1 cellular context compared by ENCODE assay signal in the genomic region with DNA sequence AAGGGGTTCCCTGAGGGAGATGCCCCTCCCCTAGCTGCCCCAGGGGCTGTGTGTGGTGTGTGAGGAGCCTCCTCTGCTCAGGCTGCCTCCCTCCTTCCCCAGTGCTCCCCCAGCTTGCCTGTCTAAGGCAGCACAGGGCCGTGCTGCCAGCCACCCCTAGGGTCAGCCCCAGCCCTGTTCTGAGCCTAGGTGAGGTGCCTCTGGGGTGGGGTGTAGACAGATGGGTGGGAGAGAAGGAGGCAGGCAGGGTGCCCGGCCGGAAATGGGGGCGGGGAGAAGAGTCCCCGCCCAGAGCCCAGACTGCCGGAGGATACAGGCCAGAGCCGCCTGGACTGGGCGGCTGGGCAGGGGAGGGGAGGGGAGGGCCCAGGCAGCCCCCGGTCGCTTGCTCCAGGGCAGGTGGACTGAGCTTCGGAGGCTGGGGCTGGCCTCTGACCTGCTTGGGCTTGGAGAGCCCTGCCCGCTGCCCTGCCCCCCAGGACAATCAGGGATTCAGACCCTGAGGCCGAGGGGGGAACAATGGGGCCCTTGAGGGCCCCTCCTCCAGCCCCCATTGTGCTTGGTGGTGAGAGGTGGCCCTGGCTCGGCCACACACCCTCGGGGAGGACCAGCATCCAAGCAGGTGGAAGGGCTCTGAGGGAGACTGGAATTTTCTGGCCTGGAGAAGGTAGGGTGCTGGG.
A peak's percentile ranks its signal among the peaks of the same experiment; 100 is the strongest.
TF ChIP-seq lines count a peak whose summit lies in the region.

A gene (plus strand): TSS at position 590 of the 680 bp plus-strand sequence. CDS start 7,829 bp downstream, outside the sequence.

TF ChIP-seq in HepG2, 621 proteins besides CTCF, POLR2A, EP300 and RAD21 (continued from another document and continues in another):
- TF ChIP-seq, protein P1, sequence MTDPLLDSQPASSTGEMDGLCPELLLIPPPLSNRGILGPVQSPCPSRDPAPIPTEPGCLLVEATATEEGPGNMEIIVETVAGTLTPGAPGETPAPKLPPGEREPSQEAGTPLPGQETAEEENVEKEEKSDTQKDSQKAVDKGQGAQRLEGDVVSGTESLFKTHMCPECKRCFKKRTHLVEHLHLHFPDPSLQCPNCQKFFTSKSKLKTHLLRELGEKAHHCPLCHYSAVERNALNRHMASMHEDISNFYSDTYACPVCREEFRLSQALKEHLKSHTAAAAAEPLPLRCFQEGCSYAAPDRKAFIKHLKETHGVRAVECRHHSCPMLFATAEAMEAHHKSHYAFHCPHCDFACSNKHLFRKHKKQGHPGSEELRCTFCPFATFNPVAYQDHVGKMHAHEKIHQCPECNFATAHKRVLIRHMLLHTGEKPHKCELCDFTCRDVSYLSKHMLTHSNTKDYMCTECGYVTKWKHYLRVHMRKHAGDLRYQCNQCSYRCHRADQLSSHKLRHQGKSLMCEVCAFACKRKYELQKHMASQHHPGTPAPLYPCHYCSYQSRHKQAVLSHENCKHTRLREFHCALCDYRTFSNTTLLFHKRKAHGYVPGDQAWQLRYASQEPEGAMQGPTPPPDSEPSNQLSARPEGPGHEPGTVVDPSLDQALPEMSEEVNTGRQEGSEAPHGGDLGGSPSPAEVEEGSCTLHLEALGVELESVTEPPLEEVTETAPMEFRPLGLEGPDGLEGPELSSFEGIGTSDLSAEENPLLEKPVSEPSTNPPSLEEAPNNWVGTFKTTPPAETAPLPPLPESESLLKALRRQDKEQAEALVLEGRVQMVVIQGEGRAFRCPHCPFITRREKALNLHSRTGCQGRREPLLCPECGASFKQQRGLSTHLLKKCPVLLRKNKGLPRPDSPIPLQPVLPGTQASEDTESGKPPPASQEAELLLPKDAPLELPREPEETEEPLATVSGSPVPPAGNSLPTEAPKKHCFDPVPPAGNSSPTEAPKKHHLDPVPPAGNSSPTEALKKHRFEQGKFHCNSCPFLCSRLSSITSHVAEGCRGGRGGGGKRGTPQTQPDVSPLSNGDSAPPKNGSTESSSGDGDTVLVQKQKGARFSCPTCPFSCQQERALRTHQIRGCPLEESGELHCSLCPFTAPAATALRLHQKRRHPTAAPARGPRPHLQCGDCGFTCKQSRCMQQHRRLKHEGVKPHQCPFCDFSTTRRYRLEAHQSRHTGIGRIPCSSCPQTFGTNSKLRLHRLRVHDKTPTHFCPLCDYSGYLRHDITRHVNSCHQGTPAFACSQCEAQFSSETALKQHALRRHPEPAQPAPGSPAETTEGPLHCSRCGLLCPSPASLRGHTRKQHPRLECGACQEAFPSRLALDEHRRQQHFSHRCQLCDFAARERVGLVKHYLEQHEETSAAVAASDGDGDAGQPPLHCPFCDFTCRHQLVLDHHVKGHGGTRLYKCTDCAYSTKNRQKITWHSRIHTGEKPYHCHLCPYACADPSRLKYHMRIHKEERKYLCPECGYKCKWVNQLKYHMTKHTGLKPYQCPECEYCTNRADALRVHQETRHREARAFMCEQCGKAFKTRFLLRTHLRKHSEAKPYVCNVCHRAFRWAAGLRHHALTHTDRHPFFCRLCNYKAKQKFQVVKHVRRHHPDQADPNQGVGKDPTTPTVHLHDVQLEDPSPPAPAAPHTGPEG (CRISPR knock-in tag; IDR thresholded peaks at IDR 0.05) = no peak
- TF ChIP-seq ZNF282 (IDR thresholded peaks at IDR 0.05; ENCODE audit: partially characterized antibody) = no peak
- TF ChIP-seq, protein P2, sequence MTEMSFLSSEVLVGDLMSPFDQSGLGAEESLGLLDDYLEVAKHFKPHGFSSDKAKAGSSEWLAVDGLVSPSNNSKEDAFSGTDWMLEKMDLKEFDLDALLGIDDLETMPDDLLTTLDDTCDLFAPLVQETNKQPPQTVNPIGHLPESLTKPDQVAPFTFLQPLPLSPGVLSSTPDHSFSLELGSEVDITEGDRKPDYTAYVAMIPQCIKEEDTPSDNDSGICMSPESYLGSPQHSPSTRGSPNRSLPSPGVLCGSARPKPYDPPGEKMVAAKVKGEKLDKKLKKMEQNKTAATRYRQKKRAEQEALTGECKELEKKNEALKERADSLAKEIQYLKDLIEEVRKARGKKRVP (CRISPR knock-in tag; IDR thresholded peaks at IDR 0.05) = no peak
- no peak for TF ChIP-seq ZNF660 (CRISPR knock-in tag; IDR thresholded peaks at IDR 0.05; ENCODE audit: borderline replicate concordance, low read depth)
- TF ChIP-seq, protein P3, sequence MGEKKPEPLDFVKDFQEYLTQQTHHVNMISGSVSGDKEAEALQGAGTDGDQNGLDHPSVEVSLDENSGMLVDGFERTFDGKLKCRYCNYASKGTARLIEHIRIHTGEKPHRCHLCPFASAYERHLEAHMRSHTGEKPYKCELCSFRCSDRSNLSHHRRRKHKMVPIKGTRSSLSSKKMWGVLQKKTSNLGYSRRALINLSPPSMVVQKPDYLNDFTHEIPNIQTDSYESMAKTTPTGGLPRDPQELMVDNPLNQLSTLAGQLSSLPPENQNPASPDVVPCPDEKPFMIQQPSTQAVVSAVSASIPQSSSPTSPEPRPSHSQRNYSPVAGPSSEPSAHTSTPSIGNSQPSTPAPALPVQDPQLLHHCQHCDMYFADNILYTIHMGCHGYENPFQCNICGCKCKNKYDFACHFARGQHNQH (CRISPR knock-in tag; IDR thresholded peaks at IDR 0.05) = no peak
- no peak for TF ChIP-seq ZFAT (CRISPR knock-in tag; conservative IDR thresholded peaks at IDR 0.05)
- TF ChIP-seq, protein P4, sequence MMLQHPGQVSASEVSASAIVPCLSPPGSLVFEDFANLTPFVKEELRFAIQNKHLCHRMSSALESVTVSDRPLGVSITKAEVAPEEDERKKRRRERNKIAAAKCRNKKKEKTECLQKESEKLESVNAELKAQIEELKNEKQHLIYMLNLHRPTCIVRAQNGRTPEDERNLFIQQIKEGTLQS (CRISPR knock-in tag; IDR thresholded peaks at IDR 0.05) = no peak
- TF ChIP-seq WIZ (CRISPR knock-in tag; IDR thresholded peaks at IDR 0.05) = no peak
- TF ChIP-seq ZNF260 (CRISPR knock-in tag; IDR thresholded peaks at IDR 0.05; ENCODE audit: borderline replicate concordance, low read depth) = no peak
- peak; percentile 60 for TF ChIP-seq RBFOX2 (IDR thresholded peaks at IDR 0.05; ENCODE audit: low read depth, low read length)
- TF ChIP-seq MYNN (CRISPR knock-in tag; IDR thresholded peaks at IDR 0.05; ENCODE audit: low read depth) = no peak
- TF ChIP-seq NPAS2 (CRISPR knock-in tag; IDR thresholded peaks at IDR 0.05; ENCODE audit: borderline replicate concordance) = no peak
- no peak for TF ChIP-seq MIXL1 (CRISPR knock-in tag; IDR thresholded peaks at IDR 0.05)
- TF ChIP-seq, protein P5, sequence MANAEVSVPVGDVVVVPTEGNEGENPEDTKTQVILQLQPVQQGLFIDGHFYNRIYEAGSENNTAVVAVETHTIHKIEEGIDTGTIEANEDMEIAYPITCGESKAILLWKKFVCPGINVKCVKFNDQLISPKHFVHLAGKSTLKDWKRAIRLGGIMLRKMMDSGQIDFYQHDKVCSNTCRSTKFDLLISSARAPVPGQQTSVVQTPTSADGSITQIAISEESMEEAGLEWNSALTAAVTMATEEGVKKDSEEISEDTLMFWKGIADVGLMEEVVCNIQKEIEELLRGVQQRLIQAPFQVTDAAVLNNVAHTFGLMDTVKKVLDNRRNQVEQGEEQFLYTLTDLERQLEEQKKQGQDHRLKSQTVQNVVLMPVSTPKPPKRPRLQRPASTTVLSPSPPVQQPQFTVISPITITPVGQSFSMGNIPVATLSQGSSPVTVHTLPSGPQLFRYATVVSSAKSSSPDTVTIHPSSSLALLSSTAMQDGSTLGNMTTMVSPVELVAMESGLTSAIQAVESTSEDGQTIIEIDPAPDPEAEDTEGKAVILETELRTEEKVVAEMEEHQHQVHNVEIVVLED (CRISPR knock-in tag; IDR thresholded peaks at IDR 0.05; ENCODE audit: borderline replicate concordance) = no peak; the same call in 1 of the 2 replicates
- no peak for TF ChIP-seq CHD4 (IDR thresholded peaks at IDR 0.05; ENCODE audit: borderline replicate concordance, low read length)
- TF ChIP-seq SETDB1 (CRISPR knock-in tag; IDR thresholded peaks at IDR 0.05; ENCODE audit: borderline replicate concordance) = no peak
- TF ChIP-seq, protein P6, sequence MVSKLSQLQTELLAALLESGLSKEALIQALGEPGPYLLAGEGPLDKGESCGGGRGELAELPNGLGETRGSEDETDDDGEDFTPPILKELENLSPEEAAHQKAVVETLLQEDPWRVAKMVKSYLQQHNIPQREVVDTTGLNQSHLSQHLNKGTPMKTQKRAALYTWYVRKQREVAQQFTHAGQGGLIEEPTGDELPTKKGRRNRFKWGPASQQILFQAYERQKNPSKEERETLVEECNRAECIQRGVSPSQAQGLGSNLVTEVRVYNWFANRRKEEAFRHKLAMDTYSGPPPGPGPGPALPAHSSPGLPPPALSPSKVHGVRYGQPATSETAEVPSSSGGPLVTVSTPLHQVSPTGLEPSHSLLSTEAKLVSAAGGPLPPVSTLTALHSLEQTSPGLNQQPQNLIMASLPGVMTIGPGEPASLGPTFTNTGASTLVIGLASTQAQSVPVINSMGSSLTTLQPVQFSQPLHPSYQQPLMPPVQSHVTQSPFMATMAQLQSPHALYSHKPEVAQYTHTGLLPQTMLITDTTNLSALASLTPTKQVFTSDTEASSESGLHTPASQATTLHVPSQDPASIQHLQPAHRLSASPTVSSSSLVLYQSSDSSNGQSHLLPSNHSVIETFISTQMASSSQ (IDR thresholded peaks at IDR 0.05; ENCODE audit: low read depth) = no peak
- TF ChIP-seq, protein P6 (CRISPR knock-in tag; IDR thresholded peaks at IDR 0.05; ENCODE audit: borderline replicate concordance) = no peak; the same call in 1 of the 2 replicates
- no peak for TF ChIP-seq RARG (CRISPR knock-in tag; IDR thresholded peaks at IDR 0.05; ENCODE audit: low read depth)
- TF ChIP-seq TBX3 (IDR thresholded peaks at IDR 0.05; ENCODE audit: borderline replicate concordance) = no peak
- no peak for TF ChIP-seq ZNF747 (CRISPR knock-in tag; IDR thresholded peaks at IDR 0.05; ENCODE audit: borderline replicate concordance)
- no peak for TF ChIP-seq ZFP62 (CRISPR knock-in tag; IDR thresholded peaks at IDR 0.05)
- TF ChIP-seq HDAC1 (CRISPR knock-in tag; IDR thresholded peaks at IDR 0.05) = peak; percentile 77
- no peak for TF ChIP-seq MXI1 (IDR thresholded peaks at IDR 0.05; ENCODE audit: borderline replicate concordance, low read depth, low read length)
- TF ChIP-seq ZNF629 (CRISPR knock-in tag; conservative IDR thresholded peaks at IDR 0.05) = 0 out of 2 replicates have a peak, but pooled peaks have one; percentile 12
- 0 out of 2 replicates have a peak, but pooled peaks have one; percentile 35 for TF ChIP-seq PHF20 (CRISPR knock-in tag; IDR thresholded peaks at IDR 0.05)
- TF ChIP-seq, protein P7, sequence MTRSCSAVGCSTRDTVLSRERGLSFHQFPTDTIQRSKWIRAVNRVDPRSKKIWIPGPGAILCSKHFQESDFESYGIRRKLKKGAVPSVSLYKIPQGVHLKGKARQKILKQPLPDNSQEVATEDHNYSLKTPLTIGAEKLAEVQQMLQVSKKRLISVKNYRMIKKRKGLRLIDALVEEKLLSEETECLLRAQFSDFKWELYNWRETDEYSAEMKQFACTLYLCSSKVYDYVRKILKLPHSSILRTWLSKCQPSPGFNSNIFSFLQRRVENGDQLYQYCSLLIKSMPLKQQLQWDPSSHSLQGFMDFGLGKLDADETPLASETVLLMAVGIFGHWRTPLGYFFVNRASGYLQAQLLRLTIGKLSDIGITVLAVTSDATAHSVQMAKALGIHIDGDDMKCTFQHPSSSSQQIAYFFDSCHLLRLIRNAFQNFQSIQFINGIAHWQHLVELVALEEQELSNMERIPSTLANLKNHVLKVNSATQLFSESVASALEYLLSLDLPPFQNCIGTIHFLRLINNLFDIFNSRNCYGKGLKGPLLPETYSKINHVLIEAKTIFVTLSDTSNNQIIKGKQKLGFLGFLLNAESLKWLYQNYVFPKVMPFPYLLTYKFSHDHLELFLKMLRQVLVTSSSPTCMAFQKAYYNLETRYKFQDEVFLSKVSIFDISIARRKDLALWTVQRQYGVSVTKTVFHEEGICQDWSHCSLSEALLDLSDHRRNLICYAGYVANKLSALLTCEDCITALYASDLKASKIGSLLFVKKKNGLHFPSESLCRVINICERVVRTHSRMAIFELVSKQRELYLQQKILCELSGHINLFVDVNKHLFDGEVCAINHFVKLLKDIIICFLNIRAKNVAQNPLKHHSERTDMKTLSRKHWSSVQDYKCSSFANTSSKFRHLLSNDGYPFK (CRISPR knock-in tag; IDR thresholded peaks at IDR 0.05; ENCODE audit: borderline replicate concordance) = no peak
- TF ChIP-seq, protein P8, sequence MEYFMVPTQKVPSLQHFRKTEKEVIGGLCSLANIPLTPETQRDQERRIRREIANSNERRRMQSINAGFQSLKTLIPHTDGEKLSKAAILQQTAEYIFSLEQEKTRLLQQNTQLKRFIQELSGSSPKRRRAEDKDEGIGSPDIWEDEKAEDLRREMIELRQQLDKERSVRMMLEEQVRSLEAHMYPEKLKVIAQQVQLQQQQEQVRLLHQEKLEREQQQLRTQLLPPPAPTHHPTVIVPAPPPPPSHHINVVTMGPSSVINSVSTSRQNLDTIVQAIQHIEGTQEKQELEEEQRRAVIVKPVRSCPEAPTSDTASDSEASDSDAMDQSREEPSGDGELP (IDR thresholded peaks at IDR 0.05; ENCODE audit: borderline replicate concordance, low read depth) = peak; percentile 29; the same call in 1 of the 2 replicates
- no peak for TF ChIP-seq CEBPB (IDR thresholded peaks at IDR 0.05; ENCODE audit: borderline replicate concordance, low read depth, low read length)
- TF ChIP-seq JUNB (CRISPR knock-in tag; IDR thresholded peaks at IDR 0.05; ENCODE audit: borderline replicate concordance) = no peak
- TF ChIP-seq NFRKB (IDR thresholded peaks at IDR 0.05) = no peak
- peak; percentile 62; the same call in 1 of the 2 replicates for TF ChIP-seq ZNF766 (CRISPR knock-in tag; IDR thresholded peaks at IDR 0.05; ENCODE audit: borderline replicate concordance)
- TF ChIP-seq, protein P9, sequence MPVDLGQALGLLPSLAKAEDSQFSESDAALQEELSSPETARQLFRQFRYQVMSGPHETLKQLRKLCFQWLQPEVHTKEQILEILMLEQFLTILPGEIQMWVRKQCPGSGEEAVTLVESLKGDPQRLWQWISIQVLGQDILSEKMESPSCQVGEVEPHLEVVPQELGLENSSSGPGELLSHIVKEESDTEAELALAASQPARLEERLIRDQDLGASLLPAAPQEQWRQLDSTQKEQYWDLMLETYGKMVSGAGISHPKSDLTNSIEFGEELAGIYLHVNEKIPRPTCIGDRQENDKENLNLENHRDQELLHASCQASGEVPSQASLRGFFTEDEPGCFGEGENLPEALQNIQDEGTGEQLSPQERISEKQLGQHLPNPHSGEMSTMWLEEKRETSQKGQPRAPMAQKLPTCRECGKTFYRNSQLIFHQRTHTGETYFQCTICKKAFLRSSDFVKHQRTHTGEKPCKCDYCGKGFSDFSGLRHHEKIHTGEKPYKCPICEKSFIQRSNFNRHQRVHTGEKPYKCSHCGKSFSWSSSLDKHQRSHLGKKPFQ (CRISPR knock-in tag; IDR thresholded peaks at IDR 0.05; ENCODE audit: insufficient replicate concordance) = peak; percentile 35
- no peak for TF ChIP-seq TBL1XR1 (IDR thresholded peaks at IDR 0.05; ENCODE audit: borderline replicate concordance, low read length, partially characterized antibody)
- no peak for TF ChIP-seq ZNF317 (CRISPR knock-in tag; IDR thresholded peaks at IDR 0.05)
- TF ChIP-seq ZNF777 (CRISPR knock-in tag; IDR thresholded peaks at IDR 0.05) = no peak
- peak; percentile 40 for TF ChIP-seq HNRNPK (IDR thresholded peaks at IDR 0.05; ENCODE audit: low read depth, low read length, poor library complexity, severe bottlenecking)
